In the genomic region with DNA sequence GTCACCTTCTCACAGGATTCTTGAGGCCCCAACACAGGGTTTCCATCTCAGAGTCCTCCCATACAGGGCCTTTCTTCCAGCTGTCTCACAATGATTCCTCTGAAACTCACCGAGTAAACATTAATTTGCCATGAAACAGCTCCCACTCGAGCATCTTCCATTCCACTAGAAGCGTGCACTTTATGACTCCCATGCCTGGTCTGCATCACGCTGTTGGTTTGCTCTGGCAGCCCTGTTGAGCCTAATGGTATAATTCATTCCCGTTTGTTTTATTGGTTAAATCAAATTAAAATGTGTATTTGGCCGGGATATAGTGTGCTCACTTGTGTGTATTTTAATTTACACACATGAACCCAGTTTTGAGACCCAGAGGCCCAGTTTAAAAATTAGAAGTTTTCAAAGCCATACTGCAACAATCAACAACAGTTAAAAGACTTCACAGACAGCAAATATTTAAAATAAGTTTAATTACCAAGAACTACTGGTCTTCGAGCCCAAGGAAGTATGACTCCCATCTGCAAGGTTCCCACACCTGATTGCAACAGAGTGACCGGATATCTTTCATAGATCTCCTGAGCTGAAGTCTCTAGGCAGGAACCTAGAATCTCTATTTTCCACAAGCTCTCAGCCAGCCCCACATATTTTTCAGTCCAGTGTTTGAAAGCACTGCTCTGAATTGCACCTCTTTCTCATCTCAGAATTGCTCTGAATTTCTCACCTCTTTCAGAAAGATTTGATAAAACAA, we compare ENCODE assay signal across 21 cellular contexts. TPM values are rescaled to one million over a fixed set of nuclear protein-coding genes. Genes with fewer than 3 reads are reported as not detected.
DNase-seq lines count a peak whose midpoint lies in the region; ATAC-seq and TF ChIP-seq lines count a peak whose summit lies in the region.
"Had no signal": no experiment of that assay in that cellular context is flagged by ENCODE, and none has a peak within 500 bp of the region (broad histone marks: within the 10 kb centered on the region; RNA-seq: fewer than 3 reads in every experiment).

No MANE protein-coding gene starts in this region.

- H3K4me2 ChIP-seq in GM23338 = no peak overlapping the region
- H3K4me2 ChIP-seq in mesenchymal stem cell (ENCODE audit: low read length, poor library complexity, severe bottlenecking) = no peak overlapping the region
- no peak overlapping the region for H3K4me2 ChIP-seq in trophoblast cell (ENCODE audit: low read length)
- H3K4me2 ChIP-seq: KMS-11 had no signal

- no peak overlapping the region for H3K23ac ChIP-seq in mesenchymal stem cell (ENCODE audit: low read length in 2 of 2)
- no peak overlapping the region for H3K23ac ChIP-seq in trophoblast cell (ENCODE audit: low read length)

- H3K9me2 ChIP-seq in GM23338 (ENCODE audit: insufficient read depth) = no peaks in the 10 kb centered on the region

- ATAC-seq in GM23338 (no peak), HG03196 (IDR thresholded peaks at IDR 0.05; ENCODE audit: unreplicated experiment) (no peak), GM19467 (IDR thresholded peaks at IDR 0.05; ENCODE audit: unreplicated experiment) (no peak)

- peaks cover 3% of the 10 kb centered on the region for H3K27me3 Mint-ChIP-seq in GM23338 (ENCODE audit: insufficient read depth, low read depth, poor library complexity)

- H3K79me2 ChIP-seq in GM23338 (replicated peaks; ENCODE audit: insufficient read depth) (no peaks in the 10 kb centered on the region), trophoblast cell (ENCODE audit: control insufficient read depth, insufficient read depth, low read length, poor library complexity) (no peaks in the 10 kb centered on the region)

- H3K9me3 Mint-ChIP-seq in GM23338 = no peaks in the 10 kb centered on the region; the same call in 2 of the 3 replicates
- H3K9me3 Mint-ChIP-seq: HFFc6, IgD-negative memory B cell had no signal

- WGBS in mesenchymal stem cell = 81% methylated on average over 5 of the region's 8 CpGs
- WGBS in trophoblast cell (ENCODE audit: extremely low coverage, insufficient coverage, insufficient read length) = no CpG with 5 or more reads among the region's 8 CpGs

- H3K4ac ChIP-seq in mesenchymal stem cell (ENCODE audit: low read depth in 1 of 2, low read length in 2 of 2) = no peak overlapping the region
- H3K4ac ChIP-seq in trophoblast cell (ENCODE audit: low read depth, low read length) = no peak overlapping the region

- H3K27ac ChIP-seq in GM23338 (ENCODE audit: low read depth) (no peak overlapping the region), mesenchymal stem cell (ENCODE audit: low read length, poor library complexity, severe bottlenecking) (no peak overlapping the region), trophoblast cell (ENCODE audit: low read depth, low read length) (no peak overlapping the region)
- H3K27ac ChIP-seq: GM23248, KMS-11, RWPE1, SK-N-MC had no signal

- H2AFZ ChIP-seq in GM23338 (peak overlapping the region; percentile 16; the same call in 1 of the 2 replicates), mesenchymal stem cell (ENCODE audit: low read depth, low read length) (no peak overlapping the region), trophoblast cell (ENCODE audit: insufficient read depth, low read length, poor library complexity) (no peak overlapping the region)
- H2AFZ ChIP-seq: GM23248 had no signal

- H3K9me3 ChIP-seq in mesenchymal stem cell (ENCODE audit: control insufficient read depth, low read length) = no peaks in the 10 kb centered on the region
- no peaks in the 10 kb centered on the region for H3K9me3 ChIP-seq in trophoblast cell (ENCODE audit: insufficient read depth, low read depth, low read length)
- H3K9me3 ChIP-seq: HAP-1 had no signal

- no peaks in the 10 kb centered on the region for H3K4me1 Mint-ChIP-seq in GM23338

- no peaks in the 10 kb centered on the region for H4K20me1 ChIP-seq in GM23338 (replicated peaks; ENCODE audit: insufficient read depth)

- H2BK120ac ChIP-seq in mesenchymal stem cell (ENCODE audit: low read depth, low read length) (no peak overlapping the region), trophoblast cell (ENCODE audit: insufficient read depth, low read length, poor library complexity) (no peak overlapping the region)

- no peak overlapping the region for H3K9ac ChIP-seq in mesenchymal stem cell (ENCODE audit: low read length)
- H3K9ac ChIP-seq in trophoblast cell (ENCODE audit: low read length) = no peak overlapping the region
- H3K9ac ChIP-seq: GM23248, KMS-11 had no signal

- H3K27ac Mint-ChIP-seq in GM23338 = no peak overlapping the region
- H3K27ac Mint-ChIP-seq: HFFc6, IgD-negative memory B cell had no signal

- no peak overlapping the region for H4K12ac ChIP-seq in trophoblast cell (ENCODE audit: low read depth, low read length)

- no peaks in the 10 kb centered on the region for H3K36me3 ChIP-seq in GM23338 (ENCODE audit: insufficient read depth)
- H3K36me3 ChIP-seq in mesenchymal stem cell (ENCODE audit: control insufficient read depth in 1 of 2, insufficient read depth in 2 of 2, low read depth in 1 of 2, low read length in 2 of 2) = no peaks in the 10 kb centered on the region
- H3K36me3 ChIP-seq in trophoblast cell (ENCODE audit: control insufficient read depth in 1 of 2, insufficient read depth in 2 of 2, low read length in 2 of 2) = no peaks in the 10 kb centered on the region
- H3K36me3 ChIP-seq: HAP-1 had no signal

- no peaks in the 10 kb centered on the region for H3K36me3 Mint-ChIP-seq in GM23338 (ENCODE audit: low read depth)

- no peaks in the 10 kb centered on the region for H3F3A ChIP-seq in GM23338 (replicated peaks; ENCODE audit: low read depth)

- H4K8ac ChIP-seq in mesenchymal stem cell (ENCODE audit: low read length) (peak overlapping the region; percentile 75), trophoblast cell (ENCODE audit: low read depth, low read length) (no peak overlapping the region)

- H3K14ac ChIP-seq in mesenchymal stem cell (ENCODE audit: low read length in 2 of 2) = no peak overlapping the region
- H3K14ac ChIP-seq in trophoblast cell (ENCODE audit: low read length) = no peak overlapping the region

- H3K4me3 ChIP-seq in GM23338 (no peak overlapping the region), NB4 (ENCODE audit: low read depth, low read length) (no peak overlapping the region), mesenchymal stem cell (ENCODE audit: insufficient read depth in 1 of 2, low read depth in 1 of 2, low read length in 2 of 2) (no peak overlapping the region), trophoblast cell (ENCODE audit: low read depth, low read length) (no peak overlapping the region), foreskin fibroblast (ENCODE audit: low read depth in 1 of 2, low read length in 2 of 2) (no peak overlapping the region)
- H3K4me3 ChIP-seq: GM23248, HAP-1, SK-N-MC had no signal

- TF ChIP-seq POLR2A in NB4 (IDR thresholded peaks at IDR 0.05; ENCODE audit: extremely low read depth, insufficient read length) = no peak

- H3K27me3 ChIP-seq in GM23338 (ENCODE audit: insufficient read depth) = no peaks in the 10 kb centered on the region
- no peaks in the 10 kb centered on the region for H3K27me3 ChIP-seq in mesenchymal stem cell (ENCODE audit: control insufficient read depth in 1 of 2, insufficient read depth in 1 of 2, low read length in 2 of 2)
- H3K27me3 ChIP-seq in trophoblast cell (ENCODE audit: insufficient read depth, low read length) = no peaks in the 10 kb centered on the region

- H4K91ac ChIP-seq in mesenchymal stem cell (ENCODE audit: low read length) (peak overlapping the region; percentile 7), trophoblast cell (ENCODE audit: low read depth, low read length) (no peak overlapping the region)

- no peak overlapping the region for H3K4me3 Mint-ChIP-seq in GM23338
- H3K4me3 Mint-ChIP-seq: HFFc6, IgD-negative memory B cell had no signal

- H3K79me1 ChIP-seq in mesenchymal stem cell (replicated peaks; ENCODE audit: low read length, poor library complexity, severe bottlenecking) (no peaks in the 10 kb centered on the region), trophoblast cell (ENCODE audit: low read length) (no peaks in the 10 kb centered on the region)

- H3K4me1 ChIP-seq in GM23338 (ENCODE audit: insufficient read depth) = no peaks in the 10 kb centered on the region
- H3K4me1 ChIP-seq in mesenchymal stem cell (ENCODE audit: control insufficient read depth, insufficient read depth, low read depth, low read length) = no peaks in the 10 kb centered on the region
- H3K4me1 ChIP-seq in trophoblast cell (ENCODE audit: control insufficient read depth in 1 of 2, insufficient read depth in 2 of 2, low read length in 2 of 2) = no peaks in the 10 kb centered on the region
- H3K4me1 ChIP-seq: HAP-1 had no signal

- no peak overlapping the region for H2BK12ac ChIP-seq in mesenchymal stem cell (ENCODE audit: low read length in 2 of 2)
- no peak overlapping the region for H2BK12ac ChIP-seq in trophoblast cell (ENCODE audit: low read length)

- TF ChIP-seq CTCF in GM23338 (conservative IDR thresholded peaks at IDR 0.05; ENCODE audit: low read depth in 2 of 2) = no peak
- no peak for TF ChIP-seq CTCF in NB4 (IDR thresholded peaks at IDR 0.05; ENCODE audit: low read depth, low read length)
- TF ChIP-seq CTCF in foreskin fibroblast (IDR thresholded peaks at IDR 0.05; ENCODE audit: low read depth, low read length) = no peak

- no peak overlapping the region for H2BK15ac ChIP-seq in mesenchymal stem cell (ENCODE audit: low read depth, poor library complexity, severe bottlenecking)

- H3K18ac ChIP-seq in mesenchymal stem cell (ENCODE audit: low read depth in 1 of 2, low read length in 2 of 2) (no peak overlapping the region), trophoblast cell (ENCODE audit: low read length) (no peak overlapping the region)

- H2BK5ac ChIP-seq in mesenchymal stem cell (ENCODE audit: low read depth, low read length, poor library complexity, severe bottlenecking) = no peak overlapping the region
- no peak overlapping the region for H2BK5ac ChIP-seq in trophoblast cell (ENCODE audit: low read depth, low read length, poor library complexity)

- DNase-seq in GM23338 (ENCODE audit: low spot score) (no peak), NB4 (ENCODE audit: low read depth) (peak; percentile 20), mesenchymal stem cell (no peak), trophoblast cell (peak; percentile 15 to 37), foreskin fibroblast (no peak), NCI-H2171 treated with DMSO at 0.1 percent for 48 hours (lab: John Stamatoyannopoulos, UW) (no peak)
- DNase-seq: GM23248, HFFc6, NCI-H1092 treated with DMSO at 0.1 percent for 48 hours, NCI-H1436 treated with DMSO at 0.1 percent for 48 hours, NCI-H187 treated with DMSO at 0.1 percent for 48 hours, NCI-H524, NCI-H774, SIG-M5 had no signal

- H2AK5ac ChIP-seq in mesenchymal stem cell (ENCODE audit: low read length, severe bottlenecking) (no peak overlapping the region), trophoblast cell (ENCODE audit: low read length) (no peak overlapping the region)

TF ChIP-seq in GM23338, 12 proteins besides CTCF, POLR2A, EP300 and RAD21 (continues in another document):
- TF ChIP-seq ZNF114 (CRISPR knock-in tag; IDR thresholded peaks at IDR 0.05) (no peak), CREB1 (CRISPR knock-in tag; IDR thresholded peaks at IDR 0.05; ENCODE audit: low read depth) (no peak), JUNB (IDR thresholded peaks at IDR 0.05; ENCODE audit: unreplicated experiment) (no peak)

RNA-seq across cellular contexts. Expression of gene GYG1, which starts 42.3 kb away (rescaled TPM):
- total RNA-seq in GM23338 (2014; rRNA removed; shearing (Covaris generic)) = 40.9 and 45.6 TPM in 2 replicates
- polyA plus RNA-seq in GM23338 (2016; fragmentation: Nextera tagmentation; extraction: Ambion mirVana) = 30.4 and 33.2 TPM in 2 replicates
- polyA plus RNA-seq in mesenchymal stem cell (2013, experiment 1 of 2) = 59.2 TPM
- polyA plus RNA-seq in mesenchymal stem cell (2013, experiment 2 of 2) = 59.2 TPM
- 28.0 and 30.5 TPM in 2 replicates for polyA plus RNA-seq in trophoblast cell (2013)

Comparison
In these comparisons a context has a peak if more than half of its experiments do, and no peak if none do; other contexts are left out.
1. DNase-seq: peak in NB4 (single experiment) and trophoblast cell (2 of 2); none in GM23338 (single experiment), mesenchymal stem cell (single experiment), foreskin fibroblast (0 of 2) and NCI-H2171 treated with DMSO at 0.1 percent for 48 hours (single experiment).